Comparison of ENCODE assay signal across 8 cellular contexts in the genomic region with DNA sequence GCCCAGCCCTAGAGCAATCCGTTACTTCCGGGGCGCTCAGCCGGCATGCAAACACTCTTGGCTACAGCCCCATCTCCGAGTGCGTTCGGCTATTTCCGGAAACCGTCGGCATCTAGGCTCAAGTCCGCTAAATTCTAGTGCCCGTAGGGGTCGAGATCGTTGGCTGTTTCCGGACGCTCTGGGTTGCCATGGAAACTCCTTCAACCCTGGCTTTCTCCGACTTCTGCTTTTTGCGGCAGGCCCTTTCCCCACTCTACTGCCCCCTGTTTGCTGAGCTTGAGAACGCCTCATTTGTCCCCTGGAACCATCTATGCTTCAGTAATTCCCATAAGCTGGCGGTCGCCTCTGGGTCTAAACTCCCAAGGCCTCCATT.
DNase-seq lines count a peak whose midpoint lies in the region; ATAC-seq and FAIRE-seq lines count a peak whose summit lies in the region.

No MANE protein-coding gene starts in this region.

- no peaks in the 10 kb centered on the region for H3K27me3 ChIP-seq in BLaER1
- no peaks in the 10 kb centered on the region for H3K27me3 ChIP-seq in layer of hippocampus (ENCODE audit: control insufficient read depth, insufficient read depth, low read length)

- peaks cover 53% of the 10 kb centered on the region for H3K36me3 ChIP-seq in BLaER1

- ATAC-seq in HG03439 (IDR thresholded peaks at IDR 0.05; ENCODE audit: unreplicated experiment) = peak; percentile 63

- H3K4me1 ChIP-seq in BLaER1 = peaks cover 40% of the 10 kb centered on the region

- peak overlapping the region; percentile 97 for H3K27ac ChIP-seq in BLaER1
- H3K27ac ChIP-seq in layer of hippocampus (ENCODE audit: low read depth, low read length) = peak overlapping the region; percentile 96

- peak overlapping the region; percentile 92 for H3K4me3 ChIP-seq in BLaER1

- H3K4me2 ChIP-seq in BLaER1 = peak overlapping the region; percentile 98

- peak; percentile 75 for FAIRE-seq in colon (lab: Jason Lieb, UNC)

- peak overlapping the region; percentile 94 for H3K9ac ChIP-seq in BLaER1

- DNase-seq in GM19238 (ENCODE audit: insufficient read length, low spot score) (peak; percentile 100), NCI-H510A treated with DMSO at 0.1 percent for 48 hours (lab: John Stamatoyannopoulos, UW) (peak; percentile 91)
- DNase-seq in activated CD4-positive, alpha-beta T cell treated with anti-CD3 and anti-CD28 coated beads for 4 hours = peak; percentile 91 to 95
- peak; percentile 89 to 98 for DNase-seq in stimulated activated CD4-positive, alpha-beta T cell treated with anti-CD3 and anti-CD28 coated beads, Interleukin-1b, Interleukin-23, amount 100 ng/mL, for 4 hours (ENCODE audit: low read depth in 2 of 2)

- H3K9me3 ChIP-seq in BLaER1 = no peaks in the 10 kb centered on the region

- H4K20me1 ChIP-seq in BLaER1 = peaks cover 32% of the 10 kb centered on the region

Comparison
In these comparisons a context has a peak if more than half of its experiments do, and no peak if none do; other contexts are left out.
1. Peak in every context shown above with its lines: DNase-seq, ATAC-seq, H3K4me3 ChIP-seq and H3K27ac ChIP-seq.